ENCODE assay signal across 14 cellular contexts in the genomic region with DNA sequence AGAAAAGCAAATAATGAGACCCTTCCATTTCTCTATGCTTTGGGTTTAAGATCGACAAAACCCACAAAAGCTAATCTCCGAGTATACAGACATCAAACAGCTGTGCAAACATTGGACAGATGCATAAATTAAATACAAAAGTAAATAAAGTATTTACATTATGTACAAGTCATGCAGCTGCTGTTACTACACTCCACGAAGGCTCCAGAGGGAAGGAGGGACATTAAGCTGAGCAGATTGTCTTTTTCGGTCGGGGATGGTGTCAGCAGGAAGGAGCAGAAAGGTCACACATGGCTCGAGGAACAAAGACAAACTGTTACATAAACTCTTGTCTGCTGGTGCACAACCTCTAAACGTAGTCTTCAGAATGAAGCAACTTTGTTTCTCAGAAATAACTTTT.
DNase-seq lines count a peak whose midpoint lies in the region; ATAC-seq and TF ChIP-seq lines count a peak whose summit lies in the region.
"Had no signal": no experiment of that assay in that cellular context is flagged by ENCODE, and none has a peak within 500 bp of the region (broad histone marks: within the 10 kb centered on the region; RNA-seq: fewer than 3 reads in every experiment).

No MANE protein-coding gene starts in this region.

- TF ChIP-seq CTCF in lower lobe of right lung (IDR thresholded peaks at IDR 0.05), result no peak

- DNase-seq in DMS153 (lab: John Stamatoyannopoulos, UW) (peak; percentile 88), NCI-H1092 (lab: John Stamatoyannopoulos, UW) (peak; percentile 89), NCI-H510A treated with DMSO at 0.1 percent for 48 hours (lab: John Stamatoyannopoulos, UW) (peak; percentile 98), lower lobe of right lung (no peak), G401 (ENCODE audit: low spot score) (no peak), medulla oblongata (ENCODE audit: extremely low spot score) (no peak)
- DNase-seq in activated CD4-positive, alpha-beta T cell treated with anti-CD3 and anti-CD28 coated beads, Interleukin-2, amount 10 ng/mL, durations not matched to agents 7 days and 5 days, result no peak
- DNase-seq: activated B cell treated with CpG ODN at 0.5 μM for 24 hours; activated effector memory CD4-positive, alpha-beta T cell treated with Interleukin-2 at 50 U/mL for 16 hours; left lung; substantia nigra; T-helper 17 cell had no signal

- no peaks in the 10 kb centered on the region for H3K9me3 ChIP-seq in lower lobe of right lung
- H3K9me3 ChIP-seq: left lung had no signal

- no peak overlapping the region for H3K27ac ChIP-seq in lower lobe of right lung
- H3K27ac ChIP-seq: left lung had no signal

- H3K27ac Mint-ChIP-seq in activated CD4-positive, alpha-beta T cell treated with anti-CD3 and anti-CD28 coated beads, Interleukin-2, amount 10 ng/mL, durations not matched to agents 7 days and 5 days, result no peak overlapping the region
- H3K27ac Mint-ChIP-seq: activated B cell treated with CpG ODN at 0.5 μM for 24 hours, B cell, T-helper 17 cell had no signal

- intact Hi-C loops in lower lobe of right lung (cut with DNase I), result no loop called here

- H3K4me3 Mint-ChIP-seq in activated CD4-positive, alpha-beta T cell treated with anti-CD3 and anti-CD28 coated beads, Interleukin-2, amount 10 ng/mL, durations not matched to agents 7 days and 5 days, result no peak overlapping the region
- H3K4me3 Mint-ChIP-seq: activated B cell treated with CpG ODN at 0.5 μM for 24 hours, B cell, T-helper 17 cell had no signal

- no peaks in the 10 kb centered on the region for H3K27me3 ChIP-seq in lower lobe of right lung (ENCODE audit: low read depth)

- POLR2A ChIA-PET in activated CD4-positive, alpha-beta T cell treated with anti-CD3 and anti-CD28 coated beads, Interleukin-2, amount 10 ng/mL, durations not matched to agents 7 days and 5 days (lab: Charles Lee), result no interaction called here

- ATAC-seq in lower lobe of right lung (peak; percentile 7 to 48), HG02642 (IDR thresholded peaks at IDR 0.05; ENCODE audit: poor library complexity, unreplicated experiment) (no peak)
- ATAC-seq: left lung, T-helper 17 cell had no signal

- no peak overlapping the region for H3K4me3 ChIP-seq in lower lobe of right lung
- H3K4me3 ChIP-seq: left lung had no signal

- H3K36me3 Mint-ChIP-seq in activated CD4-positive, alpha-beta T cell treated with anti-CD3 and anti-CD28 coated beads, Interleukin-2, amount 10 ng/mL, durations not matched to agents 7 days and 5 days (ENCODE audit: low read depth), result peaks cover 1% of the 10 kb centered on the region

- in situ Hi-C loops in G401 (cut with HindIII; ENCODE audit: low sequenced_read_pairs), result no loop called here

- no peaks in the 10 kb centered on the region for H3K36me3 ChIP-seq in lower lobe of right lung
- H3K36me3 ChIP-seq: left lung had no signal

- H3K27me3 Mint-ChIP-seq in activated CD4-positive, alpha-beta T cell treated with anti-CD3 and anti-CD28 coated beads, Interleukin-2, amount 10 ng/mL, durations not matched to agents 7 days and 5 days, result peaks cover 28% of the 10 kb centered on the region

- H3K4me1 ChIP-seq in lower lobe of right lung, result no peaks in the 10 kb centered on the region

- H3K4me1 Mint-ChIP-seq in activated CD4-positive, alpha-beta T cell treated with anti-CD3 and anti-CD28 coated beads, Interleukin-2, amount 10 ng/mL, durations not matched to agents 7 days and 5 days, result peaks cover 10% of the 10 kb centered on the region
- H3K4me1 Mint-ChIP-seq: activated B cell treated with CpG ODN at 0.5 μM for 24 hours, B cell had no signal

- CTCF ChIA-PET in activated CD4-positive, alpha-beta T cell treated with anti-CD3 and anti-CD28 coated beads, Interleukin-2, amount 10 ng/mL, durations not matched to agents 7 days and 5 days (lab: Charles Lee), result no interaction called here

- no peaks in the 10 kb centered on the region for H3K9me3 Mint-ChIP-seq in activated CD4-positive, alpha-beta T cell treated with anti-CD3 and anti-CD28 coated beads, Interleukin-2, amount 10 ng/mL, durations not matched to agents 7 days and 5 days
- H3K9me3 Mint-ChIP-seq: activated B cell treated with CpG ODN at 0.5 μM for 24 hours had no signal

Comparison
In these comparisons a context has a peak if more than half of its experiments do, and no peak if none do; other contexts are left out.
1. DNase-seq: peak in DMS153 (single experiment), NCI-H1092 (single experiment) and NCI-H510A treated with DMSO at 0.1 percent for 48 hours (single experiment); none in lower lobe of right lung (single experiment), G401 (single experiment), medulla oblongata (single experiment) and activated CD4-positive, alpha-beta T cell treated with anti-CD3 and anti-CD28 coated beads, Interleukin-2, amount 10 ng/mL, durations not matched to agents 7 days and 5 days (single experiment).